2 cellular contexts compared by ENCODE assay signal in the genomic region with DNA sequence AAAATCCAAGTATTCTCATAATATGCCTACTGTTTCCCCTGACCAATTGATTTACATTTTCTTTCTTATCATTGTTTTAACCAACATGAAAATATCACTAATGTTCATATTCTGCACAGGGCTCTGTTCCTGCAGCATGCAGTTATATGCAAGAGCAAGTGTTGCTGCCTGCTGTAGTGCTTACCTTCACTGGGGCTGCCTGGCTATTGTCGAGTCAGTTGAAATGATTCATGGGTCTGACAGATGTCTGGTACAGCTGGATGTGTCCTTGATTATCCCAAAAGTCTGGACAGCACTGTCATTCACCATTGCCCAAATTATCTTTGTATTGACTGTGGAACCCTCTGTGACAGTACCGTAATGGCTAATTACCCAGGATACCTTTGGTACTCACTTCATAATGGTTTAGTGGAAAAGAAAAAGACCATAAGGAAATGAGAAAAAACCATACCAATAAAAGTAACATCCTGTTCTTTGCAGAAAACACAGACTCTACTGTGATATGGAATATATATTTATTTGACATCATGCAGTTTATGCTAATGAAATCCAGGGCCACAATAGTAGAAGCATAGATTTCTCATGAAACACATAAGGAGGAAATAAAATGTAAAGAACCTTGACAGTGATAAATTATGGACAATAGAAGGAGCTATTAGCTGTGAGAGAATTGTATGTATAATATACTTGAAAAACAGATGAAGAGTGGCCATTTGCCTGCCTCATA.
TF ChIP-seq lines count a peak whose summit lies in the region.

No MANE protein-coding gene starts in this region.

TF ChIP-seq in IMR-90, 13 proteins besides CTCF, POLR2A, EP300 and RAD21 (continued from another document):
- TF ChIP-seq, protein P1, sequence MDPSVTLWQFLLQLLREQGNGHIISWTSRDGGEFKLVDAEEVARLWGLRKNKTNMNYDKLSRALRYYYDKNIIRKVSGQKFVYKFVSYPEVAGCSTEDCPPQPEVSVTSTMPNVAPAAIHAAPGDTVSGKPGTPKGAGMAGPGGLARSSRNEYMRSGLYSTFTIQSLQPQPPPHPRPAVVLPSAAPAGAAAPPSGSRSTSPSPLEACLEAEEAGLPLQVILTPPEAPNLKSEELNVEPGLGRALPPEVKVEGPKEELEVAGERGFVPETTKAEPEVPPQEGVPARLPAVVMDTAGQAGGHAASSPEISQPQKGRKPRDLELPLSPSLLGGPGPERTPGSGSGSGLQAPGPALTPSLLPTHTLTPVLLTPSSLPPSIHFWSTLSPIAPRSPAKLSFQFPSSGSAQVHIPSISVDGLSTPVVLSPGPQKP (IDR thresholded peaks at IDR 0.05; ENCODE audit: borderline replicate concordance, low read depth, low read length) = no peak
- TF ChIP-seq RFX5 (IDR thresholded peaks at IDR 0.05; ENCODE audit: low read depth, low read length) (no peak), MAFK (IDR thresholded peaks at IDR 0.05; ENCODE audit: low read depth, low read length) (no peak), NFE2L2 (IDR thresholded peaks at IDR 0.05; ENCODE audit: low read depth, low read length) (no peak), CHD1 (IDR thresholded peaks at IDR 0.05; ENCODE audit: low read depth, low read length) (no peak), MAZ (IDR thresholded peaks at IDR 0.05; ENCODE audit: borderline replicate concordance, low read depth, low read length) (no peak), CEBPB (IDR thresholded peaks at IDR 0.05; ENCODE audit: low read depth, low read length) (no peak)
- TF ChIP-seq, protein P2, sequence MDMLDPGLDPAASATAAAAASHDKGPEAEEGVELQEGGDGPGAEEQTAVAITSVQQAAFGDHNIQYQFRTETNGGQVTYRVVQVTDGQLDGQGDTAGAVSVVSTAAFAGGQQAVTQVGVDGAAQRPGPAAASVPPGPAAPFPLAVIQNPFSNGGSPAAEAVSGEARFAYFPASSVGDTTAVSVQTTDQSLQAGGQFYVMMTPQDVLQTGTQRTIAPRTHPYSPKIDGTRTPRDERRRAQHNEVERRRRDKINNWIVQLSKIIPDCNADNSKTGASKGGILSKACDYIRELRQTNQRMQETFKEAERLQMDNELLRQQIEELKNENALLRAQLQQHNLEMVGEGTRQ (IDR thresholded peaks at IDR 0.05; ENCODE audit: low read depth, low read length) = no peak

TF ChIP-seq in neural cell, 6 proteins besides CTCF, POLR2A, EP300 and RAD21 (continued from another document):
- TF ChIP-seq REST (IDR thresholded peaks at IDR 0.05; ENCODE audit: borderline replicate concordance) (no peak), POLR2AphosphoS5 (IDR thresholded peaks at IDR 0.05) (no peak)
